Comparison of ENCODE assay signal across 1 cellular context in the genomic region with DNA sequence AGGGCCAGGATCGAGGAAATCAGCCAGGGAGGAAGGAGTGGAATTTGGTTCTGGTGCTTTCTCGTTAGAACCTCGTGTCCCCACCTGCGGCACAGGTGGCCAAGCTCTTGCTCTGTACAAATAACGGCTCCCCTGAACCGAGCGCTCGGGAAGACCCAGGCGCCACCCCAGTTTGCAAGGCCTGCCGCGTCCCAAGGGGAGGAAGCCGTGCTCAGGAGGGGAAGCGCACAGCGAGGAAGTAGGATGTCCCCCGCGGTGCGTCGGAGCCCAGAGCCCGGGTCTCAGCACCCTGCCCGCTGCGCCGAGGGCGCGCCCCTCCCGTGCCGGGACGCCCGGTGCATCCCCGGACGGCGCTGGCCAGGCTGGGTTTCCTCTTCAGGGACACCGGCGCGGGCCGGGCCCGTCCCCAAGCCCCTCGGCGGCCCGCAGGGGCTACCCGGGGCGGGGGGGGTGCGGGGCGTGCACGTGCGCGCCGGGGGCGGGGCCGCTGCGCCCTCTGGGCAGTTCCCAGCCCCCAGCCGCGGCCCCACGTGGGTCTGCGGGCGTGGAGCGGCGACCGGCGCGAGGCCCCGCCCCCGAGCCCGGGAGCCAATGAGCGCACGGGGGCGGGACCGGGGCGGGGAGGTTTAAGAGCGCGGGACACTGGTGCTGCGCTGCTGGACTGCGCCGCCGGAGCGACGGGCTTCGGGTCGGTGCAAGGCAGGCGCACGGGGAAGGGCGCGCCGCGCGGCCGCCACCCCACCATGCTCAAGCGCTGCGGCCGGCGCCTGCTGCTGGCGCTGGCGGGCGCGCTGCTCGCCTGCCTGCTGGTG.
TF ChIP-seq lines count a peak whose summit lies in the region.

A gene with protein sequence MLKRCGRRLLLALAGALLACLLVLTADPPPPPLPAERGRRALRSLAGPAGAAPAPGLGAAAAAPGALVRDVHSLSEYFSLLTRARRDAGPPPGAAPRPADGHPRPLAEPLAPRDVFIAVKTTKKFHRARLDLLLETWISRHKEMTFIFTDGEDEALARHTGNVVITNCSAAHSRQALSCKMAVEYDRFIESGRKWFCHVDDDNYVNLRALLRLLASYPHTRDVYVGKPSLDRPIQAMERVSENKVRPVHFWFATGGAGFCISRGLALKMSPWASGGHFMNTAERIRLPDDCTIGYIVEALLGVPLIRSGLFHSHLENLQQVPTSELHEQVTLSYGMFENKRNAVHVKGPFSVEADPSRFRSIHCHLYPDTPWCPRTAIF (plus strand): TSS at position 656 of the 812 bp plus-strand sequence. CDS start 88 bp downstream, at position 744.

TF ChIP-seq in WTC11, 78 proteins besides CTCF, POLR2A, EP300 and RAD21 (continued from another document and continues in another):
- TF ChIP-seq, protein P1, sequence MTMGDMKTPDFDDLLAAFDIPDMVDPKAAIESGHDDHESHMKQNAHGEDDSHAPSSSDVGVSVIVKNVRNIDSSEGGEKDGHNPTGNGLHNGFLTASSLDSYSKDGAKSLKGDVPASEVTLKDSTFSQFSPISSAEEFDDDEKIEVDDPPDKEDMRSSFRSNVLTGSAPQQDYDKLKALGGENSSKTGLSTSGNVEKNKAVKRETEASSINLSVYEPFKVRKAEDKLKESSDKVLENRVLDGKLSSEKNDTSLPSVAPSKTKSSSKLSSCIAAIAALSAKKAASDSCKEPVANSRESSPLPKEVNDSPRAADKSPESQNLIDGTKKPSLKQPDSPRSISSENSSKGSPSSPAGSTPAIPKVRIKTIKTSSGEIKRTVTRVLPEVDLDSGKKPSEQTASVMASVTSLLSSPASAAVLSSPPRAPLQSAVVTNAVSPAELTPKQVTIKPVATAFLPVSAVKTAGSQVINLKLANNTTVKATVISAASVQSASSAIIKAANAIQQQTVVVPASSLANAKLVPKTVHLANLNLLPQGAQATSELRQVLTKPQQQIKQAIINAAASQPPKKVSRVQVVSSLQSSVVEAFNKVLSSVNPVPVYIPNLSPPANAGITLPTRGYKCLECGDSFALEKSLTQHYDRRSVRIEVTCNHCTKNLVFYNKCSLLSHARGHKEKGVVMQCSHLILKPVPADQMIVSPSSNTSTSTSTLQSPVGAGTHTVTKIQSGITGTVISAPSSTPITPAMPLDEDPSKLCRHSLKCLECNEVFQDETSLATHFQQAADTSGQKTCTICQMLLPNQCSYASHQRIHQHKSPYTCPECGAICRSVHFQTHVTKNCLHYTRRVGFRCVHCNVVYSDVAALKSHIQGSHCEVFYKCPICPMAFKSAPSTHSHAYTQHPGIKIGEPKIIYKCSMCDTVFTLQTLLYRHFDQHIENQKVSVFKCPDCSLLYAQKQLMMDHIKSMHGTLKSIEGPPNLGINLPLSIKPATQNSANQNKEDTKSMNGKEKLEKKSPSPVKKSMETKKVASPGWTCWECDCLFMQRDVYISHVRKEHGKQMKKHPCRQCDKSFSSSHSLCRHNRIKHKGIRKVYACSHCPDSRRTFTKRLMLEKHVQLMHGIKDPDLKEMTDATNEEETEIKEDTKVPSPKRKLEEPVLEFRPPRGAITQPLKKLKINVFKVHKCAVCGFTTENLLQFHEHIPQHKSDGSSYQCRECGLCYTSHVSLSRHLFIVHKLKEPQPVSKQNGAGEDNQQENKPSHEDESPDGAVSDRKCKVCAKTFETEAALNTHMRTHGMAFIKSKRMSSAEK (CRISPR knock-in tag; IDR thresholded peaks at IDR 0.05; ENCODE audit: borderline replicate concordance), result no peak
- TF ChIP-seq PRRX2 (CRISPR knock-in tag; IDR thresholded peaks at IDR 0.05), result no peak
- TF ChIP-seq OVOL2 (CRISPR knock-in tag; IDR thresholded peaks at IDR 0.05; ENCODE audit: borderline replicate concordance), result no peak
- no peak for TF ChIP-seq ZNF263 (CRISPR knock-in tag; IDR thresholded peaks at IDR 0.05; ENCODE audit: low read depth)
- TF ChIP-seq EMX1 (CRISPR knock-in tag; IDR thresholded peaks at IDR 0.05), result no peak
- no peak for TF ChIP-seq ZNF671 (CRISPR knock-in tag; IDR thresholded peaks at IDR 0.05)
- peak; percentile 60 for TF ChIP-seq TEAD1 (CRISPR knock-in tag; IDR thresholded peaks at IDR 0.05)
- TF ChIP-seq NR1H2 (CRISPR knock-in tag; IDR thresholded peaks at IDR 0.05), result no peak
- no peak for TF ChIP-seq ZBTB21 (CRISPR knock-in tag; IDR thresholded peaks at IDR 0.05; ENCODE audit: borderline replicate concordance)
- TF ChIP-seq MXD4 (CRISPR knock-in tag; IDR thresholded peaks at IDR 0.05; ENCODE audit: borderline replicate concordance), result no peak
- TF ChIP-seq ESRRA (CRISPR knock-in tag; IDR thresholded peaks at IDR 0.05; ENCODE audit: borderline replicate concordance), result no peak
- TF ChIP-seq, protein P2, sequence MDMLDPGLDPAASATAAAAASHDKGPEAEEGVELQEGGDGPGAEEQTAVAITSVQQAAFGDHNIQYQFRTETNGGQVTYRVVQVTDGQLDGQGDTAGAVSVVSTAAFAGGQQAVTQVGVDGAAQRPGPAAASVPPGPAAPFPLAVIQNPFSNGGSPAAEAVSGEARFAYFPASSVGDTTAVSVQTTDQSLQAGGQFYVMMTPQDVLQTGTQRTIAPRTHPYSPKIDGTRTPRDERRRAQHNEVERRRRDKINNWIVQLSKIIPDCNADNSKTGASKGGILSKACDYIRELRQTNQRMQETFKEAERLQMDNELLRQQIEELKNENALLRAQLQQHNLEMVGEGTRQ (CRISPR knock-in tag; IDR thresholded peaks at IDR 0.05), result peak; percentile 79
- TF ChIP-seq NFATC4 (CRISPR knock-in tag; IDR thresholded peaks at IDR 0.05), result no peak
- TF ChIP-seq, protein P3, sequence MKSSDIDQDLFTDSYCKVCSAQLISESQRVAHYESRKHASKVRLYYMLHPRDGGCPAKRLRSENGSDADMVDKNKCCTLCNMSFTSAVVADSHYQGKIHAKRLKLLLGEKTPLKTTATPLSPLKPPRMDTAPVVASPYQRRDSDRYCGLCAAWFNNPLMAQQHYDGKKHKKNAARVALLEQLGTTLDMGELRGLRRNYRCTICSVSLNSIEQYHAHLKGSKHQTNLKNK (CRISPR knock-in tag; IDR thresholded peaks at IDR 0.05), result no peak
- peak; percentile 32; the same call in 1 of the 2 replicates for TF ChIP-seq NFE2L1 (CRISPR knock-in tag; IDR thresholded peaks at IDR 0.05)
- TF ChIP-seq, protein P4, sequence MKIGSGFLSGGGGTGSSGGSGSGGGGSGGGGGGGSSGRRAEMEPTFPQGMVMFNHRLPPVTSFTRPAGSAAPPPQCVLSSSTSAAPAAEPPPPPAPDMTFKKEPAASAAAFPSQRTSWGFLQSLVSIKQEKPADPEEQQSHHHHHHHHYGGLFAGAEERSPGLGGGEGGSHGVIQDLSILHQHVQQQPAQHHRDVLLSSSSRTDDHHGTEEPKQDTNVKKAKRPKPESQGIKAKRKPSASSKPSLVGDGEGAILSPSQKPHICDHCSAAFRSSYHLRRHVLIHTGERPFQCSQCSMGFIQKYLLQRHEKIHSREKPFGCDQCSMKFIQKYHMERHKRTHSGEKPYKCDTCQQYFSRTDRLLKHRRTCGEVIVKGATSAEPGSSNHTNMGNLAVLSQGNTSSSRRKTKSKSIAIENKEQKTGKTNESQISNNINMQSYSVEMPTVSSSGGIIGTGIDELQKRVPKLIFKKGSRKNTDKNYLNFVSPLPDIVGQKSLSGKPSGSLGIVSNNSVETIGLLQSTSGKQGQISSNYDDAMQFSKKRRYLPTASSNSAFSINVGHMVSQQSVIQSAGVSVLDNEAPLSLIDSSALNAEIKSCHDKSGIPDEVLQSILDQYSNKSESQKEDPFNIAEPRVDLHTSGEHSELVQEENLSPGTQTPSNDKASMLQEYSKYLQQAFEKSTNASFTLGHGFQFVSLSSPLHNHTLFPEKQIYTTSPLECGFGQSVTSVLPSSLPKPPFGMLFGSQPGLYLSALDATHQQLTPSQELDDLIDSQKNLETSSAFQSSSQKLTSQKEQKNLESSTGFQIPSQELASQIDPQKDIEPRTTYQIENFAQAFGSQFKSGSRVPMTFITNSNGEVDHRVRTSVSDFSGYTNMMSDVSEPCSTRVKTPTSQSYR (CRISPR knock-in tag; IDR thresholded peaks at IDR 0.05), result no peak
- TF ChIP-seq CREM (CRISPR knock-in tag; IDR thresholded peaks at IDR 0.05), result no peak
- TF ChIP-seq, protein P5, sequence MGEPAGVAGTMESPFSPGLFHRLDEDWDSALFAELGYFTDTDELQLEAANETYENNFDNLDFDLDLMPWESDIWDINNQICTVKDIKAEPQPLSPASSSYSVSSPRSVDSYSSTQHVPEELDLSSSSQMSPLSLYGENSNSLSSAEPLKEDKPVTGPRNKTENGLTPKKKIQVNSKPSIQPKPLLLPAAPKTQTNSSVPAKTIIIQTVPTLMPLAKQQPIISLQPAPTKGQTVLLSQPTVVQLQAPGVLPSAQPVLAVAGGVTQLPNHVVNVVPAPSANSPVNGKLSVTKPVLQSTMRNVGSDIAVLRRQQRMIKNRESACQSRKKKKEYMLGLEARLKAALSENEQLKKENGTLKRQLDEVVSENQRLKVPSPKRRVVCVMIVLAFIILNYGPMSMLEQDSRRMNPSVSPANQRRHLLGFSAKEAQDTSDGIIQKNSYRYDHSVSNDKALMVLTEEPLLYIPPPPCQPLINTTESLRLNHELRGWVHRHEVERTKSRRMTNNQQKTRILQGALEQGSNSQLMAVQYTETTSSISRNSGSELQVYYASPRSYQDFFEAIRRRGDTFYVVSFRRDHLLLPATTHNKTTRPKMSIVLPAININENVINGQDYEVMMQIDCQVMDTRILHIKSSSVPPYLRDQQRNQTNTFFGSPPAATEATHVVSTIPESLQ (CRISPR knock-in tag; IDR thresholded peaks at IDR 0.05), result no peak
- TF ChIP-seq ELF4 (CRISPR knock-in tag; IDR thresholded peaks at IDR 0.05; ENCODE audit: low read depth), result no peak
- TF ChIP-seq, protein P6, sequence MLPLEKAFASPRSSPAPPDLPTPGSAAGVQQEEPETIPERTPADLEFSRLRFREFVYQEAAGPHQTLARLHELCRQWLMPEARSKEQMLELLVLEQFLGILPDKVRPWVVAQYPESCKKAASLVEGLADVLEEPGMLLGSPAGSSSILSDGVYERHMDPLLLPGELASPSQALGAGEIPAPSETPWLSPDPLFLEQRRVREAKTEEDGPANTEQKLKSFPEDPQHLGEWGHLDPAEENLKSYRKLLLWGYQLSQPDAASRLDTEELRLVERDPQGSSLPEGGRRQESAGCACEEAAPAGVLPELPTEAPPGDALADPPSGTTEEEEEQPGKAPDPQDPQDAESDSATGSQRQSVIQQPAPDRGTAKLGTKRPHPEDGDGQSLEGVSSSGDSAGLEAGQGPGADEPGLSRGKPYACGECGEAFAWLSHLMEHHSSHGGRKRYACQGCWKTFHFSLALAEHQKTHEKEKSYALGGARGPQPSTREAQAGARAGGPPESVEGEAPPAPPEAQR (CRISPR knock-in tag; IDR thresholded peaks at IDR 0.05), result no peak
- TF ChIP-seq GTF2I (CRISPR knock-in tag; conservative IDR thresholded peaks at IDR 0.05), result no peak
- peak; percentile 94 for TF ChIP-seq SP1 (CRISPR knock-in tag; conservative IDR thresholded peaks at IDR 0.05)
- no peak for TF ChIP-seq ZNF416 (CRISPR knock-in tag; IDR thresholded peaks at IDR 0.05)
- TF ChIP-seq, protein P7, sequence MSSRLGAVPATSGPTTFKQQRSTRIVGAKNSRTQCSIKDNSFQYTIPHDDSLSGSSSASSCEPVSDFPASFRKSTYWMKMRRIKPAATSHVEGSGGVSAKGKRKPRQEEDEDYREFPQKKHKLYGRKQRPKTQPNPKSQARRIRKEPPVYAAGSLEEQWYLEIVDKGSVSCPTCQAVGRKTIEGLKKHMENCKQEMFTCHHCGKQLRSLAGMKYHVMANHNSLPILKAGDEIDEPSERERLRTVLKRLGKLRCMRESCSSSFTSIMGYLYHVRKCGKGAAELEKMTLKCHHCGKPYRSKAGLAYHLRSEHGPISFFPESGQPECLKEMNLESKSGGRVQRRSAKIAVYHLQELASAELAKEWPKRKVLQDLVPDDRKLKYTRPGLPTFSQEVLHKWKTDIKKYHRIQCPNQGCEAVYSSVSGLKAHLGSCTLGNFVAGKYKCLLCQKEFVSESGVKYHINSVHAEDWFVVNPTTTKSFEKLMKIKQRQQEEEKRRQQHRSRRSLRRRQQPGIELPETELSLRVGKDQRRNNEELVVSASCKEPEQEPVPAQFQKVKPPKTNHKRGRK (CRISPR knock-in tag; IDR thresholded peaks at IDR 0.05; ENCODE audit: borderline replicate concordance), result no peak
- TF ChIP-seq, protein P8, sequence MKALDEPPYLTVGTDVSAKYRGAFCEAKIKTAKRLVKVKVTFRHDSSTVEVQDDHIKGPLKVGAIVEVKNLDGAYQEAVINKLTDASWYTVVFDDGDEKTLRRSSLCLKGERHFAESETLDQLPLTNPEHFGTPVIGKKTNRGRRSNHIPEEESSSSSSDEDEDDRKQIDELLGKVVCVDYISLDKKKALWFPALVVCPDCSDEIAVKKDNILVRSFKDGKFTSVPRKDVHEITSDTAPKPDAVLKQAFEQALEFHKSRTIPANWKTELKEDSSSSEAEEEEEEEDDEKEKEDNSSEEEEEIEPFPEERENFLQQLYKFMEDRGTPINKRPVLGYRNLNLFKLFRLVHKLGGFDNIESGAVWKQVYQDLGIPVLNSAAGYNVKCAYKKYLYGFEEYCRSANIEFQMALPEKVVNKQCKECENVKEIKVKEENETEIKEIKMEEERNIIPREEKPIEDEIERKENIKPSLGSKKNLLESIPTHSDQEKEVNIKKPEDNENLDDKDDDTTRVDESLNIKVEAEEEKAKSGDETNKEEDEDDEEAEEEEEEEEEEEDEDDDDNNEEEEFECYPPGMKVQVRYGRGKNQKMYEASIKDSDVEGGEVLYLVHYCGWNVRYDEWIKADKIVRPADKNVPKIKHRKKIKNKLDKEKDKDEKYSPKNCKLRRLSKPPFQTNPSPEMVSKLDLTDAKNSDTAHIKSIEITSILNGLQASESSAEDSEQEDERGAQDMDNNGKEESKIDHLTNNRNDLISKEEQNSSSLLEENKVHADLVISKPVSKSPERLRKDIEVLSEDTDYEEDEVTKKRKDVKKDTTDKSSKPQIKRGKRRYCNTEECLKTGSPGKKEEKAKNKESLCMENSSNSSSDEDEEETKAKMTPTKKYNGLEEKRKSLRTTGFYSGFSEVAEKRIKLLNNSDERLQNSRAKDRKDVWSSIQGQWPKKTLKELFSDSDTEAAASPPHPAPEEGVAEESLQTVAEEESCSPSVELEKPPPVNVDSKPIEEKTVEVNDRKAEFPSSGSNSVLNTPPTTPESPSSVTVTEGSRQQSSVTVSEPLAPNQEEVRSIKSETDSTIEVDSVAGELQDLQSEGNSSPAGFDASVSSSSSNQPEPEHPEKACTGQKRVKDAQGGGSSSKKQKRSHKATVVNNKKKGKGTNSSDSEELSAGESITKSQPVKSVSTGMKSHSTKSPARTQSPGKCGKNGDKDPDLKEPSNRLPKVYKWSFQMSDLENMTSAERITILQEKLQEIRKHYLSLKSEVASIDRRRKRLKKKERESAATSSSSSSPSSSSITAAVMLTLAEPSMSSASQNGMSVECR (CRISPR knock-in tag; IDR thresholded peaks at IDR 0.05; ENCODE audit: borderline replicate concordance), result 0 out of 2 replicates have a peak, but pooled peaks have one; percentile 42
- no peak for TF ChIP-seq TP53 (CRISPR knock-in tag; IDR thresholded peaks at IDR 0.05)
- TF ChIP-seq, protein P9, sequence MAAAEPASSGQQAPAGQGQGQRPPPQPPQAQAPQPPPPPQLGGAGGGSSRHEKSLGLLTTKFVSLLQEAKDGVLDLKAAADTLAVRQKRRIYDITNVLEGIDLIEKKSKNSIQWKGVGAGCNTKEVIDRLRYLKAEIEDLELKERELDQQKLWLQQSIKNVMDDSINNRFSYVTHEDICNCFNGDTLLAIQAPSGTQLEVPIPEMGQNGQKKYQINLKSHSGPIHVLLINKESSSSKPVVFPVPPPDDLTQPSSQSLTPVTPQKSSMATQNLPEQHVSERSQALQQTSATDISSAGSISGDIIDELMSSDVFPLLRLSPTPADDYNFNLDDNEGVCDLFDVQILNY (CRISPR knock-in tag; IDR thresholded peaks at IDR 0.05), result no peak; the same call in 1 of the 2 replicates
- no peak for TF ChIP-seq ZNF317 (CRISPR knock-in tag; IDR thresholded peaks at IDR 0.05; ENCODE audit: borderline replicate concordance, low read depth)
- no peak for TF ChIP-seq SOX15 (CRISPR knock-in tag; IDR thresholded peaks at IDR 0.05)
- TF ChIP-seq, protein P10, sequence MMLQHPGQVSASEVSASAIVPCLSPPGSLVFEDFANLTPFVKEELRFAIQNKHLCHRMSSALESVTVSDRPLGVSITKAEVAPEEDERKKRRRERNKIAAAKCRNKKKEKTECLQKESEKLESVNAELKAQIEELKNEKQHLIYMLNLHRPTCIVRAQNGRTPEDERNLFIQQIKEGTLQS (CRISPR knock-in tag; conservative IDR thresholded peaks at IDR 0.05), result no peak
- TF ChIP-seq KAT7 (CRISPR knock-in tag; IDR thresholded peaks at IDR 0.05; ENCODE audit: borderline replicate concordance), result no peak; the same call in 1 of the 2 replicates
